ENCODE assay signal across 2 cellular contexts in genomic region chr16:17154981-17155380, GRCh38.
TF ChIP-seq lines count a peak whose summit lies in the region.

No MANE protein-coding gene starts in this region.

TF ChIP-seq in GM23338, 12 proteins besides CTCF, POLR2A, EP300 and RAD21:
- no peak for TF ChIP-seq POLR2AphosphoS5 (IDR thresholded peaks at IDR 0.05; ENCODE audit: low read depth)
- TF ChIP-seq NANOG (IDR thresholded peaks at IDR 0.05; ENCODE audit: borderline replicate concordance), result no peak
- TF ChIP-seq EZH2 (IDR thresholded peaks at IDR 0.05; ENCODE audit: low read depth, unreplicated experiment), result no peak
- TF ChIP-seq ZNF462 (CRISPR knock-in tag; IDR thresholded peaks at IDR 0.05), result no peak
- no peak for TF ChIP-seq REST (IDR thresholded peaks at IDR 0.05; ENCODE audit: unreplicated experiment)
- TF ChIP-seq JUNB (IDR thresholded peaks at IDR 0.05; ENCODE audit: unreplicated experiment), result no peak

TF ChIP-seq in GM12878, 131 proteins besides CTCF, POLR2A, EP300 and RAD21:
- TF ChIP-seq POLR2AphosphoS2 (IDR thresholded peaks at IDR 0.05; ENCODE audit: low read depth, low read length) (no peak), CUX1 (IDR thresholded peaks at IDR 0.05; ENCODE audit: insufficient replicate concordance, low read depth, low read length) (peak; percentile 20), BHLHE40 (IDR thresholded peaks at IDR 0.05; ENCODE audit: borderline replicate concordance in 1 of 2, low read depth in 2 of 2, low read length in 1 of 2) (peak; percentile 43 to 73; a peak in 2 of 4 replicates), SPI1 (IDR thresholded peaks at IDR 0.05; ENCODE audit: borderline replicate concordance, insufficient read depth, low read depth, low read length) (peak; percentile 49; the same call in 1 of the 2 replicates), BCL3 (IDR thresholded peaks at IDR 0.05; ENCODE audit: borderline replicate concordance, insufficient read depth, low read depth, low read length, poor library complexity, severe bottlenecking) (no peak)
